ENCODE assay signal across 10 cellular contexts in the genomic region with DNA sequence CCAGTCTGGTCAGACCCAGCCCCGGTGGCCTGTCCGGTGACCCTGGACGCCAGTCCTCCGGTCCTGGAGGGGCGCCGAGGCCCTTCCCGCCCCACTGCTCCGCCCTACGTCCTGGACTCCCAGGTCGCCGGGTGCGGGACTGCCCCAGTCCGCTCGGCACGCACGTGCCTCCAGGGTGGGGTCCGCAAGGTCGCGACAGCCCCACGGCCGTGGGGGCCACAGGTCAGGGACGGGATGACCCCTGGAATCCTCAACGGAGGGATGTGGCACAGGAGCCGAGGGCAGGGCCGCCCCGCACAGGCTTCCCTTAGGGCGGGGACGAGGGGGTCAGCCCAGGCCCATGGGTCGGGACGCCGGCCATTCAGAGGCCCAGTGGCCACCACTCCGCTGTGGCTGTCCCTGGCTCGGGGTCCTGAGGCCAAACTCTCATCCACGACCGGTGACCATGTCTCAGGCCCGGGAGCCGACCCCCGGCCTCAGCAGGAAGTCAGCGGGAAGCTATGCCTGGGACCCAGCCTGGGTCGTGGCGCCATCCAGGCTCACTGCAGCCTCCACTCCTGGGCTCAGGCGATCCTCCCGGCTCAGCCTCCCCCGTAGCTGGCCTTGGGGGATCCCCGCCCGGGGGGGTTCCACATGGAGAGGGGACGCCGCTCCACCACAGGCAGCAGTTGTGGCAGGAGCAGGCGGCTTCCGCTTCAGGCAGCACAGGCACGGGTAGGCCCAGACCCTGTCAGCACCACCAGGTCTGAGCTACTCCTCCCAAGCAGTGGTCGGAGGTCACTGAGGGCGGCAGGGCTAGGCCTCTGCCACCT. TPM values are rescaled to one million over a fixed set of nuclear protein-coding genes. Genes with fewer than 3 reads are reported as not detected.
A peak's percentile ranks its signal among the peaks of the same experiment; 100 is the strongest.
DNase-seq lines count a peak whose midpoint lies in the region; ATAC-seq and TF ChIP-seq lines count a peak whose summit lies in the region.
"Had no signal": no experiment of that assay in that cellular context is flagged by ENCODE, and none has a peak within 500 bp of the region (broad histone marks: within the 10 kb centered on the region; RNA-seq: fewer than 3 reads in every experiment).

No MANE protein-coding gene starts in this region.

- no peak overlapping the region for H3K27ac ChIP-seq in CD8-positive, alpha-beta memory T cell (ENCODE audit: low read depth, low read length)

- H3K4me1 Mint-ChIP-seq in CD8-positive, alpha-beta memory T cell: peaks cover 0 to 10% (median 2%) of the 10 kb centered on the region in 3 donors

- intact Hi-C loops in sciatic nerve (cut with DNase I): no loop called here
- intact Hi-C loops in head of caudate nucleus (cut with DNase I): no loop called here

- no peak for TF ChIP-seq CTCF in astrocyte of the spinal cord (IDR thresholded peaks at IDR 0.05; ENCODE audit: low read depth, low read length)

- peaks cover 0 to 22% (median 0%) of the 10 kb centered on the region in 3 donors for H3K36me3 Mint-ChIP-seq in CD8-positive, alpha-beta memory T cell

- in situ Hi-C loops in astrocyte of the spinal cord (cut with HindIII; ENCODE audit: low sequenced_read_pairs): no loop called here

- ATAC-seq in sciatic nerve: peak; percentile 38
- ATAC-seq in HG03095 (IDR thresholded peaks at IDR 0.05; ENCODE audit: unreplicated experiment): no peak

- H3K9me3 ChIP-seq in CD8-positive, alpha-beta memory T cell (ENCODE audit: low read length): no peaks in the 10 kb centered on the region

- no peaks in the 10 kb centered on the region for H3K27me3 Mint-ChIP-seq in CD8-positive, alpha-beta memory T cell

- CTCF ChIA-PET in CD8-positive, alpha-beta memory T cell (lab: Charles Lee): no interaction called here

- H3K4me3 ChIP-seq in CD8-positive, alpha-beta memory T cell (ENCODE audit: low read length): no peak overlapping the region
- peak overlapping the region; percentile 34 for H3K4me3 ChIP-seq in astrocyte of the spinal cord (ENCODE audit: low read depth, low read length)
- peak overlapping the region; percentile 43 for H3K4me3 ChIP-seq in iPS-11a (ENCODE audit: low read depth, low read length)

- H3K27me3 ChIP-seq in CD8-positive, alpha-beta memory T cell (ENCODE audit: insufficient read depth, low read length, poor library complexity, severe bottlenecking): no peaks in the 10 kb centered on the region

- peak overlapping the region; percentile 55 to 74 (median 66) for H3K4me3 Mint-ChIP-seq in CD8-positive, alpha-beta memory T cell

- H3K27ac Mint-ChIP-seq in CD8-positive, alpha-beta memory T cell: peak overlapping the region in 1 of 8 donors; percentile 57

- DNase-seq in CD8-positive, alpha-beta memory T cell: no peak
- DNase-seq in astrocyte of the spinal cord (ENCODE audit: low read depth, low spot score): no peak
- no peak for DNase-seq in sciatic nerve (ENCODE audit: low spot score)
- no peak for DNase-seq in ecto neural progenitor cell (ENCODE audit: low spot score)
- no peak for DNase-seq in NCI-H345 (lab: John Stamatoyannopoulos, UW)
- no peak for DNase-seq in head of caudate nucleus
- DNase-seq: GF-D8 had no signal

- POLR2A ChIA-PET in CD8-positive, alpha-beta memory T cell (lab: Charles Lee): interaction anchor here (0.6 kb wide), 1 partner anchor 296 kb away, joined by 7 read pairs; no protein-coding TSS in a partner anchor

- H3K4me1 ChIP-seq in CD8-positive, alpha-beta memory T cell (ENCODE audit: insufficient read depth, low read length): no peaks in the 10 kb centered on the region

- no peaks in the 10 kb centered on the region for H3K9me3 Mint-ChIP-seq in CD8-positive, alpha-beta memory T cell

- H3K36me3 ChIP-seq in CD8-positive, alpha-beta memory T cell (ENCODE audit: insufficient read depth, low read length): no peaks in the 10 kb centered on the region

RNA-seq across cellular contexts. Expression of a gene that starts 0.6 kb away (rescaled TPM):
- under 1 TPM; 0.33 to 0.59 TPM for total RNA-seq in CD8-positive, alpha-beta memory T cell
- polyA plus RNA-seq in CD8-positive, alpha-beta memory T cell: not detected
- total RNA-seq in sciatic nerve: 7.1 TPM
- total RNA-seq: mononuclear cell had no signal

RNA-seq across cellular contexts. Expression of a gene that starts 29.1 kb away (rescaled TPM):
- 10 to 100 TPM; 97.4 to 98.7 TPM for total RNA-seq in CD8-positive, alpha-beta memory T cell
- 16.0 TPM for polyA plus RNA-seq in CD8-positive, alpha-beta memory T cell
- 19.4 TPM for total RNA-seq in sciatic nerve

RNA-seq across cellular contexts. Expression of a gene that starts 33.6 kb away (rescaled TPM):
- total RNA-seq in CD8-positive, alpha-beta memory T cell: 100 to 1,000 TPM; 123 to 128 TPM
- polyA plus RNA-seq in CD8-positive, alpha-beta memory T cell: 231 TPM
- 78.5 TPM for total RNA-seq in sciatic nerve

RNA-seq across cellular contexts. Expression of a gene that starts 58.9 kb away (rescaled TPM):
- total RNA-seq in CD8-positive, alpha-beta memory T cell: 1 to 10 TPM; 2.9 to 3.1 TPM
- polyA plus RNA-seq in CD8-positive, alpha-beta memory T cell: 1.1 TPM
- 2.4 TPM for total RNA-seq in sciatic nerve
